In genomic region chr10:11539191-11539868, GRCh38 we compare ENCODE assay signal across 10 cellular contexts.
DNase-seq lines count a peak whose midpoint lies in the region; ATAC-seq and TF ChIP-seq lines count a peak whose summit lies in the region.
"Had no signal": no experiment of that assay in that cellular context is flagged by ENCODE, and none has a peak within 500 bp of the region (broad histone marks: within the 10 kb centered on the region; RNA-seq: fewer than 3 reads in every experiment).

No MANE protein-coding gene starts in this region.

- BruUV-seq in PC-9 (replicated peaks; lab: Mats Ljungman, UMichigan): no TSS peak

- peak; percentile 53 to 66 for ATAC-seq in natural killer cell treated with Interleukin-12 subunit alpha and Interleukin-12 subunit beta and Interleukin-15 and Interleukin-18, amount 100 ng/mL, for 72 hours
- no peak for ATAC-seq in natural killer cell
- ATAC-seq in GM19455 (IDR thresholded peaks at IDR 0.05; ENCODE audit: unreplicated experiment): no peak
- ATAC-seq: T-cell had no signal

- peak overlapping the region; percentile 26; the same call in 1 of the 2 replicates for H3K4me2 ChIP-seq in PC-9

- H3K27ac Mint-ChIP-seq in natural killer cell treated with Interleukin-12 subunit alpha and Interleukin-12 subunit beta and Interleukin-15 and Interleukin-18, amount 100 ng/mL, for 72 hours: no peak overlapping the region
- H3K27ac Mint-ChIP-seq in natural killer cell: no peak overlapping the region

- peaks cover 14% of the 10 kb centered on the region for H3K4me1 ChIP-seq in PC-9 (replicated peaks; ENCODE audit: insufficient read depth)

- H3K4me3 Mint-ChIP-seq in natural killer cell treated with Interleukin-12 subunit alpha and Interleukin-12 subunit beta and Interleukin-15 and Interleukin-18, amount 100 ng/mL, for 72 hours: no peak overlapping the region
- H3K4me3 Mint-ChIP-seq in natural killer cell: no peak overlapping the region
- H3K4me3 Mint-ChIP-seq: T-cell had no signal

- intact Hi-C loops in natural killer cell (cut with micrococcal nuclease) (no loop called here), PC-9 (cut with micrococcal nuclease; ENCODE audit: unreplicated experiment) (no loop called here)

- TF ChIP-seq CTCF in natural killer cell (IDR thresholded peaks at IDR 0.05): no peak
- TF ChIP-seq CTCF in PC-9 (conservative IDR thresholded peaks at IDR 0.05): no peak

- H3K27ac ChIP-seq in PC-9: peak overlapping the region; percentile 86

- H3K36me3 ChIP-seq in PC-9 (ENCODE audit: low read depth): no peaks in the 10 kb centered on the region
- H3K36me3 ChIP-seq: spleen had no signal

- H3K36me3 Mint-ChIP-seq in natural killer cell treated with Interleukin-12 subunit alpha and Interleukin-12 subunit beta and Interleukin-15 and Interleukin-18, amount 100 ng/mL, for 72 hours: no peaks in the 10 kb centered on the region
- H3K36me3 Mint-ChIP-seq in natural killer cell: no peaks in the 10 kb centered on the region
- H3K36me3 Mint-ChIP-seq: T-cell had no signal

- H3K9me2 ChIP-seq in PC-9 (ENCODE audit: insufficient read depth): no peaks in the 10 kb centered on the region

- peaks cover 47% of the 10 kb centered on the region for H3K79me2 ChIP-seq in PC-9 (ENCODE audit: low read depth)

- no peaks in the 10 kb centered on the region for H3K27me3 ChIP-seq in PC-9 (ENCODE audit: insufficient read depth, low read depth)
- H3K27me3 ChIP-seq: spleen had no signal

- H3K9me3 Mint-ChIP-seq in natural killer cell treated with Interleukin-12 subunit alpha and Interleukin-12 subunit beta and Interleukin-15 and Interleukin-18, amount 100 ng/mL, for 72 hours: no peaks in the 10 kb centered on the region
- no peaks in the 10 kb centered on the region for H3K9me3 Mint-ChIP-seq in natural killer cell
- H3K9me3 Mint-ChIP-seq: T-cell had no signal

- H3K4me3 ChIP-seq in PC-9: no peak overlapping the region
- H3K4me3 ChIP-seq: spleen had no signal

- H4K20me1 ChIP-seq in PC-9 (ENCODE audit: insufficient read depth): no peaks in the 10 kb centered on the region

- POLR2A ChIA-PET in PC-9 (lab: Charles Lee; ENCODE audit: unreplicated experiment): no interaction called here

- no peaks in the 10 kb centered on the region for H3K9me3 ChIP-seq in PC-9 (ENCODE audit: insufficient read depth, low read depth)
- H3K9me3 ChIP-seq: spleen had no signal

- CTCF ChIA-PET in PC-9 (lab: Charles Lee): interaction anchor here (0.6 kb wide), 1 partner anchor 452 kb away, joined by 6 read pairs; no protein-coding TSS in a partner anchor

- peaks cover 2 to 13% of the 10 kb centered on the region in 2 donors for H3K27me3 Mint-ChIP-seq in natural killer cell treated with Interleukin-12 subunit alpha and Interleukin-12 subunit beta and Interleukin-15 and Interleukin-18, amount 100 ng/mL, for 72 hours
- H3K27me3 Mint-ChIP-seq in natural killer cell (ENCODE audit: low read depth in 2 of 2): no peaks in the 10 kb centered on the region
- H3K27me3 Mint-ChIP-seq: T-cell had no signal

- no peak for DNase-seq in natural killer cell treated with Interleukin-12 subunit alpha and Interleukin-12 subunit beta and Interleukin-15 and Interleukin-18, amount 100 ng/mL, for 72 hours (ENCODE audit: low spot score)
- DNase-seq in natural killer cell: no peak
- peak in 1 of 2 experiments; percentile 77 for DNase-seq in PC-9
- DNase-seq in fibroblast of the conjunctiva (ENCODE audit: low read depth): peak; percentile 63
- no peak for DNase-seq in mucosa of gallbladder (ENCODE audit: low spot score)
- no peak for DNase-seq in stimulated activated CD4-positive, alpha-beta T cell treated with anti-CD3 and anti-CD28 coated beads, Interleukin-4, amount 100 ng/mL, for 1 hour
- no peak for DNase-seq in stimulated activated naive CD4-positive, alpha-beta T cell treated with Interleukin-2 at 50 U/mL for 16 hours (lab: John Stamatoyannopoulos, UW)
- DNase-seq: spleen, T-cell had no signal

- peaks cover 5% of the 10 kb centered on the region; the same call in 1 of the 2 replicates for H3F3A ChIP-seq in PC-9 (ENCODE audit: insufficient read depth, low read depth)

- peaks cover 4 to 7% of the 10 kb centered on the region in 2 donors for H3K4me1 Mint-ChIP-seq in natural killer cell treated with Interleukin-12 subunit alpha and Interleukin-12 subunit beta and Interleukin-15 and Interleukin-18, amount 100 ng/mL, for 72 hours (ENCODE audit: low read depth in 2 of 2)
- no peaks in the 10 kb centered on the region for H3K4me1 Mint-ChIP-seq in natural killer cell

- H2AFZ ChIP-seq in PC-9: no peak overlapping the region

Comparison
In these comparisons a context has a peak if more than half of its experiments do, and no peak if none do; other contexts are left out.
1. ATAC-seq: peak in natural killer cell treated with Interleukin-12 subunit alpha and Interleukin-12 subunit beta and Interleukin-15 and Interleukin-18, amount 100 ng/mL, for 72 hours (2 of 2); none in natural killer cell (0 of 3) and GM19455 (single experiment).